Comparison of ENCODE assay signal across 1 cellular context in the genomic region with DNA sequence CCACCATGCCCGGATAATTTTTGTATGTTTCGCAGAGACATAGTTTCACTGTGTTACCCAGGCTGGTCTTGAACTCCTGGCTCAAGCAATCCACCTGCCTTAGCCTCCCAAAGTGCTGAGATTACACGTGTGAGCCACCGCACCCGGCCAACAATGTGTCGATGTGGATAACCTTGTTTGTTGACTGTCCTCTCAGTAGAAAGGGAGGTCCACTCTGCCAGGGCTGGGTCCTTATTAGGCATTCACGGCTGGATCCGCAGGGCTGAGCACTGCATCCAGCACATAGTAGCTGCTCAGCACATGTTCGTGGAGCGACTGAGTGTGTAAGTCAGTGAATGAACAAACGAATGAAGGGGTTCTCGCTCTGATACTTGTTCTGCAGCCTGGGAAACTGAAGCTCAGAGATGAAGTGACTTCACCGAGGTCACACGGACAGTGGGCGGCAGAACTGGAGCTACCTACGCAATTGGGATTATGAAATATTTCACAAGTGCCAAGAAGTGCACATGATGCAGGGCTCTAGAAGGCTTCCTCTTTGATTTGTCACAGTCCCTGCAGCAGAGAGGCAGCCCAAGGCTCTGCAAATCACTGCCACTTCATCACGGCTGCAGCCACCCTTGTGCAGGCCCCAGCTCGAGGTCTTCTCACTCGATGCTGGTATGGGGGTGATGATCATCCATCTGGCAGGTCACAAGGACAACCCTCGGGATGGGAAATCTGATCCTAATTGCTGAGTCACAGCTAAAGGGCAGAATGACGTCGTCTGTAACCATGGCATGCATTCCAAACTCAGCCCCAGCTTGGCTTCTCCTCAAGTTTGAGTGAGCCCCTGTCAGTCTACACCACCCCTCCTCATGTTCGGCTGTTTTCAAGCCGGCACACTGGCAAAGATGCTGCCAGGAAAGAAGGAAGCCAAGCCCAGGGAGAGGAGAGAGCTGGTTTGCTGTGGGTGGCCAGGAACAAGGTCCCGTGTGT.
TF ChIP-seq lines count a peak whose summit lies in the region.

No MANE protein-coding gene starts in this region.

TF ChIP-seq in K562, 482 proteins besides CTCF, POLR2A, EP300 and RAD21 (continued from another document and continues in another):
- TF ChIP-seq, protein P1, sequence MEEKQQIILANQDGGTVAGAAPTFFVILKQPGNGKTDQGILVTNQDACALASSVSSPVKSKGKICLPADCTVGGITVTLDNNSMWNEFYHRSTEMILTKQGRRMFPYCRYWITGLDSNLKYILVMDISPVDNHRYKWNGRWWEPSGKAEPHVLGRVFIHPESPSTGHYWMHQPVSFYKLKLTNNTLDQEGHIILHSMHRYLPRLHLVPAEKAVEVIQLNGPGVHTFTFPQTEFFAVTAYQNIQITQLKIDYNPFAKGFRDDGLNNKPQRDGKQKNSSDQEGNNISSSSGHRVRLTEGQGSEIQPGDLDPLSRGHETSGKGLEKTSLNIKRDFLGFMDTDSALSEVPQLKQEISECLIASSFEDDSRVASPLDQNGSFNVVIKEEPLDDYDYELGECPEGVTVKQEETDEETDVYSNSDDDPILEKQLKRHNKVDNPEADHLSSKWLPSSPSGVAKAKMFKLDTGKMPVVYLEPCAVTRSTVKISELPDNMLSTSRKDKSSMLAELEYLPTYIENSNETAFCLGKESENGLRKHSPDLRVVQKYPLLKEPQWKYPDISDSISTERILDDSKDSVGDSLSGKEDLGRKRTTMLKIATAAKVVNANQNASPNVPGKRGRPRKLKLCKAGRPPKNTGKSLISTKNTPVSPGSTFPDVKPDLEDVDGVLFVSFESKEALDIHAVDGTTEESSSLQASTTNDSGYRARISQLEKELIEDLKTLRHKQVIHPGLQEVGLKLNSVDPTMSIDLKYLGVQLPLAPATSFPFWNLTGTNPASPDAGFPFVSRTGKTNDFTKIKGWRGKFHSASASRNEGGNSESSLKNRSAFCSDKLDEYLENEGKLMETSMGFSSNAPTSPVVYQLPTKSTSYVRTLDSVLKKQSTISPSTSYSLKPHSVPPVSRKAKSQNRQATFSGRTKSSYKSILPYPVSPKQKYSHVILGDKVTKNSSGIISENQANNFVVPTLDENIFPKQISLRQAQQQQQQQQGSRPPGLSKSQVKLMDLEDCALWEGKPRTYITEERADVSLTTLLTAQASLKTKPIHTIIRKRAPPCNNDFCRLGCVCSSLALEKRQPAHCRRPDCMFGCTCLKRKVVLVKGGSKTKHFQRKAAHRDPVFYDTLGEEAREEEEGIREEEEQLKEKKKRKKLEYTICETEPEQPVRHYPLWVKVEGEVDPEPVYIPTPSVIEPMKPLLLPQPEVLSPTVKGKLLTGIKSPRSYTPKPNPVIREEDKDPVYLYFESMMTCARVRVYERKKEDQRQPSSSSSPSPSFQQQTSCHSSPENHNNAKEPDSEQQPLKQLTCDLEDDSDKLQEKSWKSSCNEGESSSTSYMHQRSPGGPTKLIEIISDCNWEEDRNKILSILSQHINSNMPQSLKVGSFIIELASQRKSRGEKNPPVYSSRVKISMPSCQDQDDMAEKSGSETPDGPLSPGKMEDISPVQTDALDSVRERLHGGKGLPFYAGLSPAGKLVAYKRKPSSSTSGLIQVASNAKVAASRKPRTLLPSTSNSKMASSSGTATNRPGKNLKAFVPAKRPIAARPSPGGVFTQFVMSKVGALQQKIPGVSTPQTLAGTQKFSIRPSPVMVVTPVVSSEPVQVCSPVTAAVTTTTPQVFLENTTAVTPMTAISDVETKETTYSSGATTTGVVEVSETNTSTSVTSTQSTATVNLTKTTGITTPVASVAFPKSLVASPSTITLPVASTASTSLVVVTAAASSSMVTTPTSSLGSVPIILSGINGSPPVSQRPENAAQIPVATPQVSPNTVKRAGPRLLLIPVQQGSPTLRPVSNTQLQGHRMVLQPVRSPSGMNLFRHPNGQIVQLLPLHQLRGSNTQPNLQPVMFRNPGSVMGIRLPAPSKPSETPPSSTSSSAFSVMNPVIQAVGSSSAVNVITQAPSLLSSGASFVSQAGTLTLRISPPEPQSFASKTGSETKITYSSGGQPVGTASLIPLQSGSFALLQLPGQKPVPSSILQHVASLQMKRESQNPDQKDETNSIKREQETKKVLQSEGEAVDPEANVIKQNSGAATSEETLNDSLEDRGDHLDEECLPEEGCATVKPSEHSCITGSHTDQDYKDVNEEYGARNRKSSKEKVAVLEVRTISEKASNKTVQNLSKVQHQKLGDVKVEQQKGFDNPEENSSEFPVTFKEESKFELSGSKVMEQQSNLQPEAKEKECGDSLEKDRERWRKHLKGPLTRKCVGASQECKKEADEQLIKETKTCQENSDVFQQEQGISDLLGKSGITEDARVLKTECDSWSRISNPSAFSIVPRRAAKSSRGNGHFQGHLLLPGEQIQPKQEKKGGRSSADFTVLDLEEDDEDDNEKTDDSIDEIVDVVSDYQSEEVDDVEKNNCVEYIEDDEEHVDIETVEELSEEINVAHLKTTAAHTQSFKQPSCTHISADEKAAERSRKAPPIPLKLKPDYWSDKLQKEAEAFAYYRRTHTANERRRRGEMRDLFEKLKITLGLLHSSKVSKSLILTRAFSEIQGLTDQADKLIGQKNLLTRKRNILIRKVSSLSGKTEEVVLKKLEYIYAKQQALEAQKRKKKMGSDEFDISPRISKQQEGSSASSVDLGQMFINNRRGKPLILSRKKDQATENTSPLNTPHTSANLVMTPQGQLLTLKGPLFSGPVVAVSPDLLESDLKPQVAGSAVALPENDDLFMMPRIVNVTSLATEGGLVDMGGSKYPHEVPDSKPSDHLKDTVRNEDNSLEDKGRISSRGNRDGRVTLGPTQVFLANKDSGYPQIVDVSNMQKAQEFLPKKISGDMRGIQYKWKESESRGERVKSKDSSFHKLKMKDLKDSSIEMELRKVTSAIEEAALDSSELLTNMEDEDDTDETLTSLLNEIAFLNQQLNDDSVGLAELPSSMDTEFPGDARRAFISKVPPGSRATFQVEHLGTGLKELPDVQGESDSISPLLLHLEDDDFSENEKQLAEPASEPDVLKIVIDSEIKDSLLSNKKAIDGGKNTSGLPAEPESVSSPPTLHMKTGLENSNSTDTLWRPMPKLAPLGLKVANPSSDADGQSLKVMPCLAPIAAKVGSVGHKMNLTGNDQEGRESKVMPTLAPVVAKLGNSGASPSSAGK (IDR thresholded peaks at IDR 0.05), result peak; percentile 46; the same call in 1 of the 2 replicates
- TF ChIP-seq, protein P2, sequence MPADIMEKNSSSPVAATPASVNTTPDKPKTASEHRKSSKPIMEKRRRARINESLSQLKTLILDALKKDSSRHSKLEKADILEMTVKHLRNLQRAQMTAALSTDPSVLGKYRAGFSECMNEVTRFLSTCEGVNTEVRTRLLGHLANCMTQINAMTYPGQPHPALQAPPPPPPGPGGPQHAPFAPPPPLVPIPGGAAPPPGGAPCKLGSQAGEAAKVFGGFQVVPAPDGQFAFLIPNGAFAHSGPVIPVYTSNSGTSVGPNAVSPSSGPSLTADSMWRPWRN (IDR thresholded peaks at IDR 0.05; ENCODE audit: low read depth), result no peak
- TF ChIP-seq, protein P3, sequence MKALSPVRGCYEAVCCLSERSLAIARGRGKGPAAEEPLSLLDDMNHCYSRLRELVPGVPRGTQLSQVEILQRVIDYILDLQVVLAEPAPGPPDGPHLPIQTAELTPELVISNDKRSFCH (CRISPR knock-in tag; IDR thresholded peaks at IDR 0.05), result no peak
- TF ChIP-seq, protein P3 (tag; IDR thresholded peaks at IDR 0.05), result no peak
- TF ChIP-seq ZNF766 (CRISPR knock-in tag; conservative IDR thresholded peaks at IDR 0.05), result peak; percentile 60; the same call in 1 of the 2 replicates
- TF ChIP-seq NR2C1 (IDR thresholded peaks at IDR 0.05), result no peak
- TF ChIP-seq NR2C1 (tag; IDR thresholded peaks at IDR 0.05), result 0 out of 2 replicates have a peak, but pooled peaks have one; percentile 8
- TF ChIP-seq SMARCA4 (IDR thresholded peaks at IDR 0.05), result peak; percentile 16; the same call in 1 of the 2 replicates
- no peak for TF ChIP-seq ZBTB7A (IDR thresholded peaks at IDR 0.05; ENCODE audit: borderline replicate concordance, control insufficient read depth, low read depth, low read length)
- TF ChIP-seq ZNF316 (IDR thresholded peaks at IDR 0.05), result peak; percentile 80
- TF ChIP-seq NEUROD1 (IDR thresholded peaks at IDR 0.05; ENCODE audit: borderline replicate concordance, low read depth, low read length, partially characterized antibody), result peak; percentile 12
- peak; percentile 60; the same call in 1 of the 2 replicates for TF ChIP-seq JUND (IDR thresholded peaks at IDR 0.05; ENCODE audit: borderline replicate concordance, low read depth, low read length)
- peak; percentile 52; the same call in 1 of the 3 replicates for TF ChIP-seq JUND (tag; IDR thresholded peaks at IDR 0.05; ENCODE audit: borderline replicate concordance, low read depth, low read length)
- TF ChIP-seq GABPA (tag; conservative IDR thresholded peaks at IDR 0.05; ENCODE audit: low read depth), result no peak
- TF ChIP-seq RFX1 (IDR thresholded peaks at IDR 0.05), result peak; percentile 57
- no peak for TF ChIP-seq POLR3A (IDR thresholded peaks at IDR 0.05; ENCODE audit: borderline replicate concordance, extremely low read depth, insufficient read depth, insufficient read length)
- TF ChIP-seq ZNF239 (CRISPR knock-in tag; IDR thresholded peaks at IDR 0.05), result no peak
- TF ChIP-seq MTA3 (IDR thresholded peaks at IDR 0.05; ENCODE audit: borderline replicate concordance), result no peak
- no peak for TF ChIP-seq PHF8 (IDR thresholded peaks at IDR 0.05; ENCODE audit: borderline replicate concordance, low read length)
- TF ChIP-seq ZFX (CRISPR knock-in tag; IDR thresholded peaks at IDR 0.05), result peak; percentile 46; the same call in 1 of the 2 replicates
- 0 out of 2 replicates have a peak, but pooled peaks have one; percentile 53 for TF ChIP-seq ZC3H4 (CRISPR knock-in tag; IDR thresholded peaks at IDR 0.05; ENCODE audit: borderline replicate concordance)
- TF ChIP-seq, protein P4, sequence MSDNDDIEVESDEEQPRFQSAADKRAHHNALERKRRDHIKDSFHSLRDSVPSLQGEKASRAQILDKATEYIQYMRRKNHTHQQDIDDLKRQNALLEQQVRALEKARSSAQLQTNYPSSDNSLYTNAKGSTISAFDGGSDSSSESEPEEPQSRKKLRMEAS (CRISPR knock-in tag; IDR thresholded peaks at IDR 0.05), result no peak
- TF ChIP-seq ZNF780A (CRISPR knock-in tag; IDR thresholded peaks at IDR 0.05), result no peak
- peak; percentile 76 for TF ChIP-seq MAFK (IDR thresholded peaks at IDR 0.05; ENCODE audit: low read length)
- TF ChIP-seq CXXC5 (CRISPR knock-in tag; IDR thresholded peaks at IDR 0.05), result 0 out of 2 replicates have a peak, but pooled peaks have one; percentile 14
- TF ChIP-seq STAT5A (IDR thresholded peaks at IDR 0.05; ENCODE audit: borderline replicate concordance, low read length), result no peak
- TF ChIP-seq, protein P5, sequence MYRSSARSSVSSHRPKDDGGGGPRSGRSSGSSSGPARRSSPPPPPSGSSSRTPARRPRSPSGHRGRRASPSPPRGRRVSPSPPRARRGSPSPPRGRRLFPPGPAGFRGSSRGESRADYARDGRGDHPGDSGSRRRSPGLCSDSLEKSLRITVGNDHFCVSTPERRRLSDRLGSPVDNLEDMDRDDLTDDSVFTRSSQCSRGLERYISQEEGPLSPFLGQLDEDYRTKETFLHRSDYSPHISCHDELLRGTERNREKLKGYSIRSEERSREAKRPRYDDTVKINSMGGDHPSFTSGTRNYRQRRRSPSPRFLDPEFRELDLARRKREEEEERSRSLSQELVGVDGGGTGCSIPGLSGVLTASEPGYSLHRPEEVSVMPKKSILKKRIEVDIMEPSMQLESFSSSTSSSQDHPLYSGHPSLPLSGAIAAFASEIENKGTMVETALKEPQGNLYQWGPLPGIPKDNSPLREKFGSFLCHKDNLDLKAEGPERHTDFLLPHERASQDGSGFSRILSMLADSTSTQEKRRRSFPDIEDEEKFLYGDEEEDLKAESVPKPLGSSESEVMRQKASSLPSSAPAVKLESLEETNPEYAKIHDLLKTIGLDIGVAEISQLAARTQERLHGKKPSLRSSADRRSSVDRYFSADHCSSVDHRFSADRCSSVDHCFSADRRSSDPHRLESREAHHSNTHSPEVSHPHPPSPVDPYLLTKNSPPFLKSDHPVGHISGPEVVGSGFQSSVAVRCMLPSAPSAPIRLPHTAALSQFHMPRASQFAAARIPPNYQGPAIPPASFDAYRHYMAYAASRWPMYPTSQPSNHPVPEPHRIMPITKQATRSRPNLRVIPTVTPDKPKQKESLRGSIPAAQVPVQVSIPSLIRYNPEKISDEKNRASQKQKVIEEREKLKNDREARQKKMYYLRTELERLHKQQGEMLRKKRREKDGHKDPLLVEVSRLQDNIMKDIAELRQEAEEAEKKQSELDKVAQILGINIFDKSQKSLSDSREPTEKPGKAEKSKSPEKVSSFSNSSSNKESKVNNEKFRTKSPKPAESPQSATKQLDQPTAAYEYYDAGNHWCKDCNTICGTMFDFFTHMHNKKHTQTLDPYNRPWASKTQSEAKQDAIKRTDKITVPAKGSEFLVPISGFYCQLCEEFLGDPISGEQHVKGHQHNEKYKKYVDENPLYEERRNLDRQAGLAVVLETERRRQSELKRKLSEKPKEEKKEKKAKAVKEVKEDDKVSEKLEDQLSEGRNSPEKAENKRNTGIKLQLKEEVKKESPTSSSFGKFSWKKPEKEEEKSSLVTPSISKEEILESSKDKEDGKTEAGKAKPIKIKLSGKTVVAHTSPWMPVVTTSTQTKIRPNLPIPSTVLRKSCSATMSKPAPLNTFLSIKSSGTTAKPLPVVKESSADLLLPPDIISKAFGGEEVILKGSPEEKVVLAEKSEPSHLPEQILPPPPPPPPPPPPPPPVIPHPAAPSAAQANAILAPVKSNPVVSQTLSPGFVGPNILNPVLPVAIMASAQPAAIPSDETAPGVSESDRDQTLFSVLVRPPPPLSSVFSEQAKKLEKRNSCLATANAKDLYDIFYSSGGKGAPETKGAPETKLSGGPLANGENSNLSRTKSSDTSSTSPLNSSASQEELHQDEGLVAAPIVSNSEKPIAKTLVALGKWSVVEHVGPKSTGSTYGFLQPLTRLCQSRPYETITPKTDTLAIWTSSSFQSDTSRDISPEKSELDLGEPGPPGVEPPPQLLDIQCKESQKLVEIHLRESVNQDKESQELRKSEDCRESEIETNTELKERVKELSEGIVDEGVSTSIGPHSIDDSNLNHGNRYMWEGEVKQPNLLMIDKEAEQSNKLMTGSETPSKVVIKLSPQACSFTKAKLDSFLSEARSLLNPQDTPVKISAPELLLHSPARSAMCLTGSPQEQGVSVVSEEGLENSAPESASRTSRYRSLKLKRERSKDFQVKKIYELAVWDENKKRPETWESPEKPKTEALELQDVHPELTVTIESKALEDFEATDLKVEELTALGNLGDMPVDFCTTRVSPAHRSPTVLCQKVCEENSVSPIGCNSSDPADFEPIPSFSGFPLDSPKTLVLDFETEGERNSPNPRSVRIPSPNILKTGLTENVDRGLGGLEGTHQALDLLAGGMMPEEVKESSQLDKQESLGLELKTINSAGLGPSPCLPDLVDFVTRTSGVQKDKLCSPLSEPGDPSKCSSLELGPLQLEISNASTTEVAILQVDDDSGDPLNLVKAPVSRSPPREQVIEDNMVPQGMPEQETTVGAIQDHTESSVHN (IDR thresholded peaks at IDR 0.05; ENCODE audit: borderline replicate concordance in 1 of 2, low read depth in 1 of 2), result peak in 1 of 2 experiments; percentile 84; a peak in 2 of 4 replicates
- peak in 1 of 2 experiments; percentile 75; a peak in 1 of 4 replicates for TF ChIP-seq TEAD1 (CRISPR knock-in tag; IDR thresholded peaks at IDR 0.05)
- TF ChIP-seq ATF7 (IDR thresholded peaks at IDR 0.05), result peak; percentile 93
- peak in 1 of 2 experiments; percentile 79; a peak in 2 of 4 replicates for TF ChIP-seq RCOR1 (IDR thresholded peaks at IDR 0.05; ENCODE audit: borderline replicate concordance in 1 of 2, low read depth in 2 of 2, low read length in 2 of 2)
- TF ChIP-seq TSC22D4 (tag; IDR thresholded peaks at IDR 0.05), result no peak
- TF ChIP-seq, protein P6, sequence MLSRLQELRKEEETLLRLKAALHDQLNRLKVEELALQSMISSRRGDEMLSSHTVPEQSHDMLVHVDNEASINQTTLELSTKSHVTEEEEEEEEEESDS (CRISPR knock-in tag; IDR thresholded peaks at IDR 0.05), result no peak
- TF ChIP-seq SMARCC2 (IDR thresholded peaks at IDR 0.05; ENCODE audit: low read depth), result no peak
- TF ChIP-seq TRIM24 (IDR thresholded peaks at IDR 0.05), result peak in 1 of 2 experiments; percentile 33; a peak in 2 of 4 replicates
- TF ChIP-seq JUNB (CRISPR knock-in tag; conservative IDR thresholded peaks at IDR 0.05), result 0 out of 2 replicates have a peak, but pooled peaks have one; percentile 11
